25 cellular contexts compared by ENCODE assay signal in genomic region chr5:158832736-158833135, GRCh38.
DNase-seq lines count a peak whose midpoint lies in the region; ATAC-seq and TF ChIP-seq lines count a peak whose summit lies in the region.
"Had no signal": no experiment of that assay in that cellular context is flagged by ENCODE, and none has a peak within 500 bp of the region (broad histone marks: within the 10 kb centered on the region; RNA-seq: fewer than 3 reads in every experiment).

No MANE protein-coding gene starts in this region.

- H3K79me2 ChIP-seq in ACC112 (ENCODE audit: control insufficient read depth, insufficient read depth, low read length, unreplicated experiment) = no peaks in the 10 kb centered on the region
- peaks cover 4% of the 10 kb centered on the region for H3K79me2 ChIP-seq in osteoblast (ENCODE audit: insufficient read depth, low read length)
- H3K79me2 ChIP-seq: hepatocyte had no signal

- H3K27ac ChIP-seq in ACC112 (ENCODE audit: low read depth, low read length) = peak overlapping the region; percentile 77
- peak overlapping the region; percentile 79 for H3K27ac ChIP-seq in osteoblast (ENCODE audit: low read depth, low read length)
- H3K27ac ChIP-seq: adrenal gland, hepatocyte, right lobe of liver, WERI-Rb-1 had no signal

- peak; percentile 78 for DNase-seq in GM04503 (ENCODE audit: low read depth)
- DNase-seq in dedifferentiated amniotic fluid mesenchymal stem cell (ENCODE audit: extremely low spot score) = peak; percentile 24
- DNase-seq in osteoblast (ENCODE audit: insufficient read length, low spot score, missing footprints) = peak; percentile 69
- DNase-seq in NCI-H2029 (lab: John Stamatoyannopoulos, UW) = no peak
- DNase-seq in left ventricle myocardium superior = no peak
- DNase-seq in NCI-H524 treated with DMSO at 0.1 percent for 48 hours (lab: John Stamatoyannopoulos, UW) = no peak
- DNase-seq: activated CD4-positive, alpha-beta T cell treated with anti-CD3 and anti-CD28 coated beads, Interleukin-2, amount 10 ng/mL, durations not matched to agents 7 days and 5 days; activated naive CD4-positive, alpha-beta T cell; activated T-cell treated with anti-CD3 and anti-CD28 coated beads, Interleukin-2, amount 50 U/mL, for 48 hours; adrenal gland; C1 segment of cervical spinal cord; Caco-2; DMS79 treated with DMSO at 0.1 percent for 48 hours; foreskin melanocyte; mesendoderm; NCI-H526; right lobe of liver; SHP77 treated with DMSO at 0.1 percent for 48 hours; stimulated activated CD4-positive, alpha-beta T cell treated with anti-CD3 and anti-CD28 coated beads, Interleukin-4, amount 100 ng/mL, for 4 hours; stimulated activated naive B cell treated with anti-CD40 and anti-IgM and Interleukin-4, amounts not matched to agents 10 μg/mL and 1 μg/mL and 100 μg/mL, for 72 hours; uterus; WERI-Rb-1 had no signal

- no peak for TF ChIP-seq CTCF in osteoblast (IDR thresholded peaks at IDR 0.05; ENCODE audit: extremely low read depth, low read depth, low read length)

- peak overlapping the region; percentile 48 for H3K4me2 ChIP-seq in osteoblast (ENCODE audit: insufficient read depth, low read length)
- H3K4me2 ChIP-seq: hepatocyte had no signal

- H3K9me3 ChIP-seq in osteoblast (ENCODE audit: low read depth, low read length) = no peaks in the 10 kb centered on the region
- H3K9me3 ChIP-seq: adrenal gland, Caco-2, right lobe of liver, uterus had no signal

- no peaks in the 10 kb centered on the region for H4K20me1 ChIP-seq in osteoblast (ENCODE audit: insufficient read depth, low read length)

- ATAC-seq in left ventricle myocardium superior (no peak), HG02642 (IDR thresholded peaks at IDR 0.05; ENCODE audit: poor library complexity, unreplicated experiment) (no peak)
- ATAC-seq: right lobe of liver; stimulated activated naive B cell treated with anti-CD40 and anti-IgM and Interleukin-4, amounts not matched to agents 10 μg/mL and 1 μg/mL and 100 μg/mL, for 72 hours had no signal

- intact Hi-C loops in left ventricle myocardium superior (cut with micrococcal nuclease) = no loop called here

- H3K4me3 ChIP-seq in ACC112 (ENCODE audit: low read depth, low read length) (peak overlapping the region; percentile 7; the same call in 1 of the 2 replicates), osteoblast (ENCODE audit: insufficient read depth, low read length) (no peak overlapping the region)
- H3K4me3 ChIP-seq: adrenal gland, hepatocyte, right lobe of liver, uterus had no signal

- H3K4me1 ChIP-seq in ACC112 (ENCODE audit: control insufficient read depth, insufficient read depth, low read length, unreplicated experiment) (peaks cover 15% of the 10 kb centered on the region), osteoblast (ENCODE audit: insufficient read depth, low read length) (peaks cover 25% of the 10 kb centered on the region)
- H3K4me1 ChIP-seq: adrenal gland, Caco-2, right lobe of liver, uterus had no signal

- H3K27me3 ChIP-seq in ACC112 (ENCODE audit: insufficient read depth, low read length) = no peaks in the 10 kb centered on the region
- H3K27me3 ChIP-seq in osteoblast (ENCODE audit: insufficient read depth, low read length) = no peaks in the 10 kb centered on the region
- H3K27me3 ChIP-seq: adrenal gland, hepatocyte, right lobe of liver, uterus had no signal

- 0 out of 2 replicates have a peak, but pooled peaks cover 9% of the 10 kb centered on the region for H3K36me3 ChIP-seq in ACC112 (ENCODE audit: insufficient read depth, low read length)
- H3K36me3 ChIP-seq in osteoblast (ENCODE audit: insufficient read depth, low read length) = peaks cover 6% of the 10 kb centered on the region
- H3K36me3 ChIP-seq: adrenal gland, right lobe of liver, uterus, WERI-Rb-1 had no signal

- H2AFZ ChIP-seq in ACC112 (ENCODE audit: low read length, unreplicated experiment) (no peak overlapping the region), osteoblast (ENCODE audit: low read length) (no peak overlapping the region)
- H2AFZ ChIP-seq: hepatocyte had no signal

Comparison
In these comparisons a context has a peak if more than half of its experiments do, and no peak if none do; other contexts are left out.
1. DNase-seq: peak in GM04503 (single experiment), dedifferentiated amniotic fluid mesenchymal stem cell (single experiment) and osteoblast (single experiment); none in NCI-H2029 (single experiment), left ventricle myocardium superior (single experiment) and NCI-H524 treated with DMSO at 0.1 percent for 48 hours (single experiment).